Comparison of ENCODE assay signal across 4 cellular contexts in the genomic region with DNA sequence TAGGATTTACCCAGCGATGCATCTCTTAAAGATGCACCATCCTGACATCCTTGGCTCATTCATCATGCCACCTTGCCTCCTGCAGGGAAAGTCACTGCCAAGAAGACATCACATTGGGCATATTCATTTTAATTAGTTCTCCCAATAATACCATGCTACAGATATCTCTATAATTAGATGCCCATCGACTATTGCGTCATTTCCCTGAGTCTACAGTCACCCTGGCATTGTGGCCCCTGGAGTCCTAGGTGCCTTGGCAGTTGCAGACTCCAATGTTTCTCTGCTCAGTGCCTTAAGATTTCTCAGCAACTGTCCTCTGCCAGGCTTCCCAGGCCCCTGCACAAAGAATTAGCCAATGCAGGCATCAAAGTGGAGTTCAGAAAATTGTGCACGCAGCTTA.
TF ChIP-seq lines count a peak whose summit lies in the region.

No MANE protein-coding gene starts in this region.

TF ChIP-seq in SK-N-SH, 30 proteins besides CTCF, POLR2A, EP300 and RAD21:
- TF ChIP-seq TCF12 (IDR thresholded peaks at IDR 0.05): no peak
- TF ChIP-seq POLR2AphosphoS5 (IDR thresholded peaks at IDR 0.05; ENCODE audit: low read depth, low read length): no peak
- TF ChIP-seq, protein P1, sequence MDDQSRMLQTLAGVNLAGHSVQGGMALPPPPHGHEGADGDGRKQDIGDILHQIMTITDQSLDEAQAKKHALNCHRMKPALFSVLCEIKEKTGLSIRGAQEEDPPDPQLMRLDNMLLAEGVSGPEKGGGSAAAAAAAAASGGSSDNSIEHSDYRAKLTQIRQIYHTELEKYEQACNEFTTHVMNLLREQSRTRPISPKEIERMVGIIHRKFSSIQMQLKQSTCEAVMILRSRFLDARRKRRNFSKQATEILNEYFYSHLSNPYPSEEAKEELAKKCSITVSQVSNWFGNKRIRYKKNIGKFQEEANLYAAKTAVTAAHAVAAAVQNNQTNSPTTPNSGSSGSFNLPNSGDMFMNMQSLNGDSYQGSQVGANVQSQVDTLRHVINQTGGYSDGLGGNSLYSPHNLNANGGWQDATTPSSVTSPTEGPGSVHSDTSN (IDR thresholded peaks at IDR 0.05): peak; percentile 45; the same call in 1 of the 2 replicates
TF ChIP-seq in SK-N-SH: peak in this region for 1.

TF ChIP-seq in SK-N-SH treated with all-trans-retinoic acid at 6 μM for 48 hours, 23 proteins besides CTCF, POLR2A, EP300 and RAD21:
- no peak for TF ChIP-seq RARB (CRISPR knock-in tag; IDR thresholded peaks at IDR 0.05)
- no peak for TF ChIP-seq OSR1 (CRISPR knock-in tag; IDR thresholded peaks at IDR 0.05)

TF ChIP-seq in A549, 52 proteins besides CTCF, POLR2A, EP300 and RAD21:
- TF ChIP-seq, protein P2, sequence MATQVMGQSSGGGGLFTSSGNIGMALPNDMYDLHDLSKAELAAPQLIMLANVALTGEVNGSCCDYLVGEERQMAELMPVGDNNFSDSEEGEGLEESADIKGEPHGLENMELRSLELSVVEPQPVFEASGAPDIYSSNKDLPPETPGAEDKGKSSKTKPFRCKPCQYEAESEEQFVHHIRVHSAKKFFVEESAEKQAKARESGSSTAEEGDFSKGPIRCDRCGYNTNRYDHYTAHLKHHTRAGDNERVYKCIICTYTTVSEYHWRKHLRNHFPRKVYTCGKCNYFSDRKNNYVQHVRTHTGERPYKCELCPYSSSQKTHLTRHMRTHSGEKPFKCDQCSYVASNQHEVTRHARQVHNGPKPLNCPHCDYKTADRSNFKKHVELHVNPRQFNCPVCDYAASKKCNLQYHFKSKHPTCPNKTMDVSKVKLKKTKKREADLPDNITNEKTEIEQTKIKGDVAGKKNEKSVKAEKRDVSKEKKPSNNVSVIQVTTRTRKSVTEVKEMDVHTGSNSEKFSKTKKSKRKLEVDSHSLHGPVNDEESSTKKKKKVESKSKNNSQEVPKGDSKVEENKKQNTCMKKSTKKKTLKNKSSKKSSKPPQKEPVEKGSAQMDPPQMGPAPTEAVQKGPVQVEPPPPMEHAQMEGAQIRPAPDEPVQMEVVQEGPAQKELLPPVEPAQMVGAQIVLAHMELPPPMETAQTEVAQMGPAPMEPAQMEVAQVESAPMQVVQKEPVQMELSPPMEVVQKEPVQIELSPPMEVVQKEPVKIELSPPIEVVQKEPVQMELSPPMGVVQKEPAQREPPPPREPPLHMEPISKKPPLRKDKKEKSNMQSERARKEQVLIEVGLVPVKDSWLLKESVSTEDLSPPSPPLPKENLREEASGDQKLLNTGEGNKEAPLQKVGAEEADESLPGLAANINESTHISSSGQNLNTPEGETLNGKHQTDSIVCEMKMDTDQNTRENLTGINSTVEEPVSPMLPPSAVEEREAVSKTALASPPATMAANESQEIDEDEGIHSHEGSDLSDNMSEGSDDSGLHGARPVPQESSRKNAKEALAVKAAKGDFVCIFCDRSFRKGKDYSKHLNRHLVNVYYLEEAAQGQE (IDR thresholded peaks at IDR 0.05): no peak
- TF ChIP-seq, protein P1 (IDR thresholded peaks at IDR 0.05): no peak
- 0 out of 4 replicates have a peak, but pooled peaks have one; percentile 23 to 27 for TF ChIP-seq CEBPB (IDR thresholded peaks at IDR 0.05)

TF ChIP-seq in H1, 55 proteins besides CTCF, POLR2A, EP300 and RAD21:
- TF ChIP-seq NRF1 (IDR thresholded peaks at IDR 0.05; ENCODE audit: low read depth, low read length): no peak
- TF ChIP-seq SIX5 (IDR thresholded peaks at IDR 0.05; ENCODE audit: low read depth, low read length): no peak
- peak; percentile 70; the same call in 1 of the 2 replicates for TF ChIP-seq CEBPB (IDR thresholded peaks at IDR 0.05; ENCODE audit: low read depth, low read length)
